8 cellular contexts compared by ENCODE assay signal in the genomic region with DNA sequence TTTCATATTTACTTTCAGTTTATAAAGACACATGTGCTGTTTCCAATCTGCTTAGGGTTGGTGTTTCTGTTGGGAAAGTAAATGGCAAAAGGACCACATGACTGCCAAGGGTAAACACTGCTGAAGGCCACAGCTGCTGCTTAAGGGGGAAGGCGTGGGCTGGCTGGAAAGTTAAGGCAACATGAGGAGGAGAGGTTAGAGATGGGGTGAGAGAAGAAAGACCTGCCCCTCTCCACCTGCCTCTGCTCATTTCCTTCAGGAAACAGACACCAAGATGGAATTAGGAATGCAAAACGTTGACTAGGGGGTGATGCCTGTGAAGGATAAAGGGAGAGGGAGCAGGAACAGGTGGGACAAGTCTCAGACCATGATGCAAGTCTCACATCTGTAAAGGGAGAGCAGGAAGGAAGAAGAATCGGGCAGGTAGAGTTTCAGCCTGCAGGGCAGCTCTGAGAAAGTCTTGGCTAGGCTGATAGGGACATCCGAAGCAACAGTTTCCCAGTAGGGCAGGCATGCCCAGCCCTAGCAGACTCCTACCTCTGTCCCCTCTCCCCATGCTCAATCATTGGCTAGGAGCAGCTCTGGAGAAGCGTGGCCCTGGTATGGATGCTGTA.
DNase-seq lines count a peak whose midpoint lies in the region; ATAC-seq and TF ChIP-seq lines count a peak whose summit lies in the region.

No MANE protein-coding gene starts in this region.

- peak in 1 of 7 experiments; percentile 19 for DNase-seq in CD8-positive, alpha-beta T cell
- DNase-seq in SHP77 (lab: John Stamatoyannopoulos, UW) (peak; percentile 64 to 65), esophagus muscularis mucosa (ENCODE audit: extremely low spot score) (no peak), middle frontal gyrus (ENCODE audit: extremely low spot score, low spot score) (no peak)
- no peak for DNase-seq in stimulated activated effector memory CD8-positive, alpha-beta T cell treated with anti-CD3 and anti-CD28 coated beads, Interleukin-12 subunit alpha, Interleukin-12 subunit beta, amount 100 ng/mL, for 72 hours (ENCODE audit: low spot score in 2 of 2)

- H3K4me1 Mint-ChIP-seq in CD8-positive, alpha-beta T cell (ENCODE audit: low read depth) = peaks cover 84% of the 10 kb centered on the region
- peaks cover 79% of the 10 kb centered on the region for H3K4me1 Mint-ChIP-seq in stimulated activated effector memory CD8-positive, alpha-beta T cell treated with anti-CD3 and anti-CD28 coated beads, Interleukin-12 subunit alpha, Interleukin-12 subunit beta, amount 100 ng/mL, for 72 hours

- intact Hi-C loops in CD8-positive, alpha-beta T cell (cut with DNase I, micrococcal nuclease) = loop anchor here (2.0 to 10.0 kb wide), 4 partner anchors 33 to 261 kb away; a partner anchor contains a TSS
- intact Hi-C loops in esophagus muscularis mucosa (cut with DNase I) = no loop called here

- no peak for TF ChIP-seq CTCF in CD8-positive, alpha-beta T cell (IDR thresholded peaks at IDR 0.05)
- TF ChIP-seq CTCF in esophagus muscularis mucosa (IDR thresholded peaks at IDR 0.05) = no peak

- no peak overlapping the region for H3K4me3 ChIP-seq in CD8-positive, alpha-beta T cell (ENCODE audit: low read depth, low read length)
- no peak overlapping the region for H3K4me3 ChIP-seq in esophagus muscularis mucosa

- 74% methylated on average over 5 of the region's 5 CpGs for WGBS in esophagus muscularis mucosa

- CTCF ChIA-PET in CD8-positive, alpha-beta T cell (lab: Charles Lee) = interaction anchor here (1.0 to 1.9 kb wide), 7 partner anchors 15 to 246 kb away, joined by 3 to 5 read pairs (median 4); no protein-coding TSS in a partner anchor

- no peaks in the 10 kb centered on the region for H3K9me3 ChIP-seq in CD8-positive, alpha-beta T cell (ENCODE audit: low read length)
- H3K9me3 ChIP-seq in esophagus muscularis mucosa = no peaks in the 10 kb centered on the region

- H3K4me1 ChIP-seq in CD8-positive, alpha-beta T cell (ENCODE audit: insufficient read depth, low read length) = peaks cover 54% of the 10 kb centered on the region
- peaks cover 24 to 71% (median 59%) of the 10 kb centered on the region in 4 donors for H3K4me1 ChIP-seq in esophagus muscularis mucosa

- H3K36me3 ChIP-seq in CD8-positive, alpha-beta T cell (ENCODE audit: insufficient read depth, low read length) = no peaks in the 10 kb centered on the region
- no peaks in the 10 kb centered on the region for H3K36me3 ChIP-seq in esophagus muscularis mucosa

- H3K27ac ChIP-seq in CD8-positive, alpha-beta T cell (ENCODE audit: low read depth, low read length) = no peak overlapping the region
- peak overlapping the region; percentile 47 to 64 (median 62) for H3K27ac ChIP-seq in esophagus muscularis mucosa (replicated peaks in 1 of 4)

- peak; percentile 3 for ATAC-seq in CD8-positive, alpha-beta T cell
- ATAC-seq in GM21528 (IDR thresholded peaks at IDR 0.05; ENCODE audit: low FRiP score, unreplicated experiment) (peak; percentile 36), GM21619 (IDR thresholded peaks at IDR 0.05; ENCODE audit: unreplicated experiment) (no peak), GM19455 (IDR thresholded peaks at IDR 0.05; ENCODE audit: unreplicated experiment) (no peak)
- ATAC-seq in stimulated activated effector memory CD8-positive, alpha-beta T cell treated with anti-CD3 and anti-CD28 coated beads, Interleukin-12 subunit alpha, Interleukin-12 subunit beta, amount 100 ng/mL, for 72 hours = no peak

- peak overlapping the region; percentile 75 for H3K4me3 Mint-ChIP-seq in CD8-positive, alpha-beta T cell
- H3K4me3 Mint-ChIP-seq in stimulated activated effector memory CD8-positive, alpha-beta T cell treated with anti-CD3 and anti-CD28 coated beads, Interleukin-12 subunit alpha, Interleukin-12 subunit beta, amount 100 ng/mL, for 72 hours = peak overlapping the region; percentile 69

- H3K36me3 Mint-ChIP-seq in CD8-positive, alpha-beta T cell = no peaks in the 10 kb centered on the region
- H3K36me3 Mint-ChIP-seq in stimulated activated effector memory CD8-positive, alpha-beta T cell treated with anti-CD3 and anti-CD28 coated beads, Interleukin-12 subunit alpha, Interleukin-12 subunit beta, amount 100 ng/mL, for 72 hours = no peaks in the 10 kb centered on the region

- POLR2A ChIA-PET in CD8-positive, alpha-beta T cell (lab: Charles Lee) = interaction anchor here (0.9 to 4.0 kb wide), 5 partner anchors 14 to 98 kb away, joined by 3 to 28 read pairs (median 4); a partner anchor contains a TSS

- no peak for TF ChIP-seq POLR2A in esophagus muscularis mucosa (IDR thresholded peaks at IDR 0.05; ENCODE audit: low read depth)

- no peaks in the 10 kb centered on the region for H3K27me3 ChIP-seq in CD8-positive, alpha-beta T cell (ENCODE audit: insufficient read depth, low read length)
- H3K27me3 ChIP-seq in esophagus muscularis mucosa = no peaks in the 10 kb centered on the region

- H3K9me3 Mint-ChIP-seq in CD8-positive, alpha-beta T cell = no peaks in the 10 kb centered on the region
- no peaks in the 10 kb centered on the region for H3K9me3 Mint-ChIP-seq in stimulated activated effector memory CD8-positive, alpha-beta T cell treated with anti-CD3 and anti-CD28 coated beads, Interleukin-12 subunit alpha, Interleukin-12 subunit beta, amount 100 ng/mL, for 72 hours

- H3K27me3 Mint-ChIP-seq in CD8-positive, alpha-beta T cell (ENCODE audit: low read depth) = no peaks in the 10 kb centered on the region

- TF ChIP-seq EP300 in esophagus muscularis mucosa (IDR thresholded peaks at IDR 0.05) = no peak

- H3K27ac Mint-ChIP-seq in CD8-positive, alpha-beta T cell = peak overlapping the region; percentile 90
- peak overlapping the region; percentile 85 for H3K27ac Mint-ChIP-seq in stimulated activated effector memory CD8-positive, alpha-beta T cell treated with anti-CD3 and anti-CD28 coated beads, Interleukin-12 subunit alpha, Interleukin-12 subunit beta, amount 100 ng/mL, for 72 hours

Comparison
In these comparisons a context has a peak if more than half of its experiments do, and no peak if none do; other contexts are left out.
1. ATAC-seq: peak in CD8-positive, alpha-beta T cell (single experiment) and GM21528 (single experiment); none in stimulated activated effector memory CD8-positive, alpha-beta T cell treated with anti-CD3 and anti-CD28 coated beads, Interleukin-12 subunit alpha, Interleukin-12 subunit beta, amount 100 ng/mL, for 72 hours (single experiment), GM21619 (single experiment) and GM19455 (single experiment).
2. DNase-seq: peak in SHP77 (2 of 2); none in esophagus muscularis mucosa (single experiment), stimulated activated effector memory CD8-positive, alpha-beta T cell treated with anti-CD3 and anti-CD28 coated beads, Interleukin-12 subunit alpha, Interleukin-12 subunit beta, amount 100 ng/mL, for 72 hours (0 of 2) and middle frontal gyrus (single experiment).